32 cellular contexts compared by ENCODE assay signal in genomic region chr7:51786284-51786683, GRCh38.
"Had no signal": no experiment of that assay in that cellular context is flagged by ENCODE, and none has a peak within 500 bp of the region (broad histone marks: within the 10 kb centered on the region; RNA-seq: fewer than 3 reads in every experiment).

No MANE protein-coding gene starts in this region.

- H3K4me3 ChIP-seq: ascending aorta, breast epithelium, cardiac muscle cell, colonic mucosa, heart left ventricle had no signal

- H3K27ac ChIP-seq: ascending aorta, breast epithelium, cardiac muscle cell, colonic mucosa, epithelial cell of prostate, heart left ventricle, WERI-Rb-1 had no signal

- H3K27ac Mint-ChIP-seq: activated B cell treated with CpG ODN at 0.5 μM for 24 hours; activated CD4-positive, alpha-beta memory T cell treated with anti-CD3 and anti-CD28 coated beads for 36 hours; activated CD8-positive, alpha-beta T cell treated with anti-CD3 and anti-CD28 coated beads, Interleukin-2, amount 10 ng/mL, durations not matched to agents 7 days and 5 days; activated naive CD4-positive, alpha-beta T cell treated with anti-CD3 and anti-CD28 coated beads, Interleukin-2, amount 10 ng/mL, durations not matched to agents 7 days and 5 days; activated naive CD4-positive, alpha-beta T cell treated with anti-CD3 and anti-CD28 coated beads, Interleukin-2, amount 50 U/mL, for 72 hours; activated naive CD8-positive, alpha-beta T cell treated with anti-CD3 and anti-CD28 coated beads, Interleukin-2, amount 10 ng/mL, durations not matched to agents 7 days and 5 days; activated T-cell treated with anti-CD3 and anti-CD28 coated beads, Interleukin-2, amount 50 U/mL, for 24 hours; activated T-cell treated with anti-CD3 and anti-CD28 coated beads, Interleukin-2, amount 50 U/mL, for 72 hours; T-helper 17 cell; T-helper 2 cell treated with Interferon-gamma antibody and Interleukin-4, amounts not matched to agents 5 μg/mL and 100 μg/mL, for 36 hours had no signal

- H3K27me3 Mint-ChIP-seq: activated B cell treated with CpG ODN at 0.5 μM for 24 hours; activated CD4-positive, alpha-beta memory T cell treated with anti-CD3 and anti-CD28 coated beads for 36 hours; activated naive CD4-positive, alpha-beta T cell treated with anti-CD3 and anti-CD28 coated beads, Interleukin-2, amount 10 ng/mL, durations not matched to agents 7 days and 5 days; activated naive CD8-positive, alpha-beta T cell treated with anti-CD3 and anti-CD28 coated beads, Interleukin-2, amount 10 ng/mL, durations not matched to agents 7 days and 5 days; activated T-cell treated with anti-CD3 and anti-CD28 coated beads, Interleukin-2, amount 50 U/mL, for 24 hours; T-helper 17 cell had no signal

- DNase-seq: activated B cell treated with CpG ODN at 0.5 μM for 24 hours; activated CD4-positive, alpha-beta memory T cell treated with anti-CD3 and anti-CD28 coated beads for 36 hours; activated CD4-positive, alpha-beta T cell treated with anti-CD3 and anti-CD28 coated beads for 48 hours; activated CD8-positive, alpha-beta memory T cell treated with anti-CD3 and anti-CD28 coated beads, Interleukin-2, amount 50 U/mL, for 48 hours; activated CD8-positive, alpha-beta T cell treated with anti-CD3 and anti-CD28 coated beads, Interleukin-2, amount 10 ng/mL, durations not matched to agents 7 days and 5 days; activated gamma-delta T cell; activated naive CD4-positive, alpha-beta T cell; activated naive CD4-positive, alpha-beta T cell treated with anti-CD3 and anti-CD28 coated beads, Interleukin-2, amount 10 ng/mL, durations not matched to agents 7 days and 5 days; activated naive CD8-positive, alpha-beta T cell treated with anti-CD3 and anti-CD28 coated beads, Interleukin-2, amount 10 ng/mL, durations not matched to agents 7 days and 5 days; activated T-cell treated with anti-CD3 and anti-CD28 coated beads for 4 hours; activated T-cell treated with anti-CD3 and anti-CD28 coated beads, Interleukin-2, amount 50 U/mL, for 24 hours; activated T-cell treated with anti-CD3 and anti-CD28 coated beads, Interleukin-2, amount 50 U/mL, for 72 hours; central memory CD4-positive, alpha-beta T cell; cerebellar nuclear complex; colonic mucosa; effector CD8-positive, alpha-beta T cell; foreskin fibroblast; heart left ventricle; T-helper 17 cell; T1000; WERI-Rb-1 had no signal

- ATAC-seq: activated CD4-positive, CD25-positive, alpha-beta regulatory T cell treated with anti-CD3 and anti-CD28 coated beads, Interleukin-2, amount 50 U/mL, for 24 hours; activated CD8-positive, alpha-beta T cell treated with anti-CD3 and anti-CD28 coated beads, Interleukin-2, amount 10 ng/mL, durations not matched to agents 7 days and 5 days; activated naive CD4-positive, alpha-beta T cell treated with anti-CD3 and anti-CD28 coated beads, Interleukin-2, amount 50 U/mL, for 72 hours; activated T-cell treated with anti-CD3 and anti-CD28 coated beads, Interleukin-2, amount 50 U/mL, for 72 hours; heart left ventricle; T-helper 17 cell had no signal

- H3K4me1 Mint-ChIP-seq: activated B cell treated with CpG ODN at 0.5 μM for 24 hours; activated naive CD4-positive, alpha-beta T cell treated with anti-CD3 and anti-CD28 coated beads, Interleukin-2, amount 10 ng/mL, durations not matched to agents 7 days and 5 days; activated naive CD8-positive, alpha-beta T cell treated with anti-CD3 and anti-CD28 coated beads, Interleukin-2, amount 10 ng/mL, durations not matched to agents 7 days and 5 days; T-helper 17 cell had no signal

- H3K4me1 ChIP-seq: ascending aorta, breast epithelium, colonic mucosa, heart left ventricle had no signal

- H3K36me3 ChIP-seq: ascending aorta, breast epithelium, cardiac muscle cell, colonic mucosa, heart left ventricle, WERI-Rb-1 had no signal

- H3K36me3 Mint-ChIP-seq: activated CD4-positive, alpha-beta memory T cell treated with anti-CD3 and anti-CD28 coated beads for 36 hours; activated naive CD4-positive, alpha-beta T cell treated with anti-CD3 and anti-CD28 coated beads, Interleukin-2, amount 10 ng/mL, durations not matched to agents 7 days and 5 days; activated naive CD8-positive, alpha-beta T cell treated with anti-CD3 and anti-CD28 coated beads, Interleukin-2, amount 10 ng/mL, durations not matched to agents 7 days and 5 days; brain had no signal

- H3K9me3 ChIP-seq: ascending aorta, breast epithelium, colonic mucosa, heart left ventricle had no signal

- FAIRE-seq: endometrium, endothelial cell of umbilical vein, frontal cortex had no signal

- H3K27me3 ChIP-seq: ascending aorta, breast epithelium, cardiac muscle cell, colonic mucosa, heart left ventricle had no signal

- H3K9me3 Mint-ChIP-seq: activated B cell treated with CpG ODN at 0.5 μM for 24 hours had no signal

- H3K4me3 Mint-ChIP-seq: activated B cell treated with CpG ODN at 0.5 μM for 24 hours; activated CD4-positive, alpha-beta memory T cell treated with anti-CD3 and anti-CD28 coated beads for 36 hours; activated CD8-positive, alpha-beta T cell treated with anti-CD3 and anti-CD28 coated beads, Interleukin-2, amount 10 ng/mL, durations not matched to agents 7 days and 5 days; activated naive CD4-positive, alpha-beta T cell treated with anti-CD3 and anti-CD28 coated beads, Interleukin-2, amount 10 ng/mL, durations not matched to agents 7 days and 5 days; activated naive CD8-positive, alpha-beta T cell treated with anti-CD3 and anti-CD28 coated beads, Interleukin-2, amount 10 ng/mL, durations not matched to agents 7 days and 5 days; activated T-cell treated with anti-CD3 and anti-CD28 coated beads, Interleukin-2, amount 50 U/mL, for 24 hours; activated T-cell treated with anti-CD3 and anti-CD28 coated beads, Interleukin-2, amount 50 U/mL, for 72 hours; brain; T-helper 17 cell; T-helper 2 cell treated with Interferon-gamma antibody and Interleukin-4, amounts not matched to agents 5 μg/mL and 100 μg/mL, for 36 hours had no signal
